Comparison of ENCODE assay signal across 8 cellular contexts in the genomic region with DNA sequence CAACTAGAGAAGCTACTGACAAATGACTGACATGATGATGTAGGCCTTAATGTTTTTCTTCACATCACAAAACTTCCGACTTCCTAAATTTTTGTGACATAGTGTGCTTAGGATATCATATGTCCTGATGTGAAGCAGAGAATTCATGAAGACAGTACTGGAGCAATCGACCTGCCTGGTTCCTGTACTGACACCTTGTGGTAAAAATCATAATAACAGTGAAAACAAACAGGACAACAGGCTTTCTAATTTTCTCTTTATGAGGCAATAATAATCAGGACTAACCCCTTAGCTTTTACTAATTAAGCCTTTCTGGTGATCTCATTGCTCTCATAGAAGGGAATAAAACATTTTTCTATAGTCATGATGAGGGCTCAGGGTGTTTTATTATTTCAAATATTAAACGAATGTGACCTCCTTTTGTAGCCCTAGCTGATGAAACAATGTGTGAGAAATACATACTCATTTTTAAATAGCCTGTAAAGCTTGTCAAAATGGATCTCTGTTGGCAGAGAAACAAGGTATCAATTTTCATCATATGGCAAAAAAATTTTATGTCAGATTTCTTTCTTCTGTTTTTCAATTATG.
A peak's percentile ranks its signal among the peaks of the same experiment; 100 is the strongest.
DNase-seq lines count a peak whose midpoint lies in the region; ATAC-seq and TF ChIP-seq lines count a peak whose summit lies in the region.

No MANE protein-coding gene starts in this region.

- ATAC-seq in heart right ventricle, result no peak
- no peak for ATAC-seq in HG03045 (IDR thresholded peaks at IDR 0.05; ENCODE audit: unreplicated experiment)

- no peak overlapping the region for H3K4me2 ChIP-seq in KMS-11
- H3K4me2 ChIP-seq in mesendoderm (ENCODE audit: low read length), result no peak overlapping the region
- no peak overlapping the region for H3K4me2 ChIP-seq in neuronal stem cell (ENCODE audit: insufficient read depth, low read length, poor library complexity, severe bottlenecking)

- no peak overlapping the region for H3K4ac ChIP-seq in mesendoderm (ENCODE audit: low read depth, low read length)
- no peak overlapping the region for H3K4ac ChIP-seq in neuronal stem cell (ENCODE audit: low read length)

- H3K27ac ChIP-seq in heart right ventricle, result no peak overlapping the region
- no peak overlapping the region for H3K27ac ChIP-seq in KMS-11
- H3K27ac ChIP-seq in mesendoderm (ENCODE audit: low read depth, low read length), result no peak overlapping the region
- H3K27ac ChIP-seq in neuronal stem cell (replicated peaks; ENCODE audit: low read length), result no peak overlapping the region

- H4K8ac ChIP-seq in mesendoderm (ENCODE audit: low read depth, low read length), result no peak overlapping the region
- no peak overlapping the region for H4K8ac ChIP-seq in neuronal stem cell (ENCODE audit: low read depth, low read length)

- no peak overlapping the region for H3K18ac ChIP-seq in mesendoderm (ENCODE audit: low read length)
- H3K18ac ChIP-seq in neuronal stem cell (ENCODE audit: low read length), result no peak overlapping the region

- H2BK120ac ChIP-seq in mesendoderm (ENCODE audit: low read depth, low read length) (no peak overlapping the region), neuronal stem cell (ENCODE audit: low read depth, low read length) (no peak overlapping the region)

- H3K79me2 ChIP-seq in KMS-11 (ENCODE audit: insufficient read depth, low read depth) (no peaks in the 10 kb centered on the region), mesendoderm (ENCODE audit: control insufficient read depth, insufficient read depth, low read length) (no peaks in the 10 kb centered on the region)

- no peak overlapping the region for H2BK15ac ChIP-seq in mesendoderm (replicated peaks; ENCODE audit: low read depth)
- no peak overlapping the region for H2BK15ac ChIP-seq in neuronal stem cell (ENCODE audit: low read length)

- H3K27me3 ChIP-seq in heart right ventricle, result no peaks in the 10 kb centered on the region
- H3K27me3 ChIP-seq in KMS-11 (ENCODE audit: insufficient read depth, low read depth), result no peaks in the 10 kb centered on the region
- no peaks in the 10 kb centered on the region for H3K27me3 ChIP-seq in mesendoderm (ENCODE audit: insufficient read depth, low read length, poor library complexity)
- no peaks in the 10 kb centered on the region for H3K27me3 ChIP-seq in neuronal stem cell (ENCODE audit: control insufficient read depth in 3 of 3, insufficient read depth in 3 of 3, low read depth in 1 of 3, low read length in 3 of 3)

- no peaks in the 10 kb centered on the region for H4K20me1 ChIP-seq in KMS-11 (ENCODE audit: insufficient read depth)

- no peaks in the 10 kb centered on the region for H3K4me1 ChIP-seq in heart right ventricle
- no peaks in the 10 kb centered on the region for H3K4me1 ChIP-seq in KMS-11 (ENCODE audit: low read depth, poor library complexity, severe bottlenecking)
- no peaks in the 10 kb centered on the region for H3K4me1 ChIP-seq in mesendoderm (ENCODE audit: control insufficient read depth, low read depth, low read length)
- peaks cover 0 to 11% of the 10 kb centered on the region in 2 donors for H3K4me1 ChIP-seq in neuronal stem cell (ENCODE audit: control insufficient read depth in 2 of 2, insufficient read depth in 1 of 2, low read depth in 1 of 2, low read length in 2 of 2)

- no peak overlapping the region for H2BK5ac ChIP-seq in mesendoderm (ENCODE audit: low read length)
- H2BK5ac ChIP-seq in neuronal stem cell (ENCODE audit: low read length), result no peak overlapping the region

- H2AK5ac ChIP-seq in mesendoderm (ENCODE audit: low read length) (no peak overlapping the region), neuronal stem cell (ENCODE audit: low read depth, low read length) (no peak overlapping the region)

- H3K56ac ChIP-seq in mesendoderm (ENCODE audit: low read length), result no peak overlapping the region

- no peak for DNase-seq in heart right ventricle
- DNase-seq in cardiac septum (ENCODE audit: low spot score), result no peak
- DNase-seq in astrocyte of the hippocampus (ENCODE audit: low read depth, low spot score), result peak; percentile 16
- DNase-seq in mesendoderm, result peak; percentile 43
- DNase-seq in CD1c-positive myeloid dendritic cell (ENCODE audit: extremely low spot score), result no peak
- no peak for DNase-seq in neuronal stem cell (ENCODE audit: low spot score)

- H3K23ac ChIP-seq in mesendoderm (ENCODE audit: low read length) (no peak overlapping the region), neuronal stem cell (ENCODE audit: low read depth, low read length, poor library complexity) (no peak overlapping the region)

- H4K91ac ChIP-seq in neuronal stem cell (ENCODE audit: low read depth, low read length, poor library complexity), result no peak overlapping the region

- TF ChIP-seq CTCF in heart right ventricle (IDR thresholded peaks at IDR 0.05), result peak in 7 of 9 donors; percentile 28 to 60 (median 40)
- peak; percentile 61 for TF ChIP-seq CTCF in KMS-11 (conservative IDR thresholded peaks at IDR 0.05; ENCODE audit: low read depth, low read length)

- H2AFZ ChIP-seq in KMS-11 (ENCODE audit: low read depth), result no peak overlapping the region
- no peak overlapping the region for H2AFZ ChIP-seq in neuronal stem cell (ENCODE audit: low read length)

- H3K9ac ChIP-seq in KMS-11 (no peak overlapping the region), mesendoderm (ENCODE audit: low read length) (no peak overlapping the region), neuronal stem cell (ENCODE audit: low read depth, low read length, poor library complexity) (no peak overlapping the region)

- H4K5ac ChIP-seq in mesendoderm (ENCODE audit: low read length), result no peak overlapping the region

- WGBS in heart right ventricle, 2 donors, result 21 to 31% methylated on average over 3 of the region's 3 CpGs
- WGBS in mesendoderm (ENCODE audit: extremely low coverage, insufficient coverage, low lambda C conversion rate), result no CpG with 5 or more reads among the region's 3 CpGs
- no CpG with 5 or more reads among the region's 3 CpGs for WGBS in neuronal stem cell (ENCODE audit: extremely low coverage in 2 of 2, insufficient read length in 2 of 2, insufficient replicate concordance in 1 of 2), 2 donors

- intact Hi-C loops in heart right ventricle (cut with DNase I) (no loop called here), cardiac septum (cut with DNase I) (no loop called here)

- no peak overlapping the region for H3K14ac ChIP-seq in neuronal stem cell (ENCODE audit: low read length)

- H2BK12ac ChIP-seq in neuronal stem cell (ENCODE audit: low read length), result no peak overlapping the region

- H3K79me1 ChIP-seq in mesendoderm (ENCODE audit: low read length), result no peaks in the 10 kb centered on the region
- no peaks in the 10 kb centered on the region for H3K79me1 ChIP-seq in neuronal stem cell (ENCODE audit: low read depth, low read length)

- H3K9me3 ChIP-seq in heart right ventricle, result no peaks in the 10 kb centered on the region
- H3K9me3 ChIP-seq in neuronal stem cell (replicated peaks in 1 of 2; ENCODE audit: control insufficient read depth in 2 of 2, insufficient read depth in 1 of 2, low read depth in 1 of 2, low read length in 2 of 2), result no peaks in the 10 kb centered on the region

- no peaks in the 10 kb centered on the region for H3K36me3 ChIP-seq in heart right ventricle
- no peaks in the 10 kb centered on the region for H3K36me3 ChIP-seq in KMS-11 (ENCODE audit: insufficient read depth)
- H3K36me3 ChIP-seq in mesendoderm (ENCODE audit: control insufficient read depth, insufficient read depth, low read length), result no peaks in the 10 kb centered on the region
- H3K36me3 ChIP-seq in neuronal stem cell (replicated peaks in 1 of 2; ENCODE audit: control insufficient read depth in 2 of 2, insufficient read depth in 2 of 2, low read length in 2 of 2), result no peaks in the 10 kb centered on the region

- H3K4me3 ChIP-seq in heart right ventricle (no peak overlapping the region), KMS-11 (IDR thresholded peaks at IDR 0.05; ENCODE audit: insufficient read depth, low read depth, low read length) (no peak overlapping the region), mesendoderm (ENCODE audit: low read length) (no peak overlapping the region), neuronal stem cell (ENCODE audit: low read length in 2 of 2) (no peak overlapping the region)

Comparison
In these comparisons a context has a peak if more than half of its experiments do, and no peak if none do; other contexts are left out.
1. DNase-seq: peak in astrocyte of the hippocampus (single experiment) and mesendoderm (single experiment); none in heart right ventricle (0 of 2), cardiac septum (single experiment), CD1c-positive myeloid dendritic cell (single experiment) and neuronal stem cell (single experiment).